ENCODE assay signal across 9 cellular contexts in the genomic region with DNA sequence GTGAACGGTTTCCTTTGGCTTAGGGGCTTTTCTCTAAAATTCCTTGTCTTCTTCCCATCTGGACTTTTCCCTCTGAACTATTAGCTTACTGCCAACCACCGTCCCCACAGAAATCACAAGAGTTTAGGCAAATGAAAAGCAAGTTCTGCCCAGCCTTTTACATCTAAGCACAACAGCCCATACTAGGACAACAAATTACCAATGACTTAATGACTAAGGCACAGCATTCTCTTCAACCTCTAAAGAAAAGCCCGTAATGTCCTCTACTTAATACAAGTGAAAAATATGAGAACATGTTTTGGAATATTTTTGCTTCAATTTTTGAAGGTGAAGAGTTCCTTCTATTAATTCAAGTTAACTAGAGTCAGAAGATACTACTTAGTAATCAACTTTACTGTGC. TPM values are rescaled to one million over a fixed set of nuclear protein-coding genes. Genes with fewer than 3 reads are reported as not detected.
DNase-seq lines count a peak whose midpoint lies in the region; ATAC-seq and TF ChIP-seq lines count a peak whose summit lies in the region.
"Had no signal": no experiment of that assay in that cellular context is flagged by ENCODE, and none has a peak within 500 bp of the region (broad histone marks: within the 10 kb centered on the region; RNA-seq: fewer than 3 reads in every experiment).

No MANE protein-coding gene starts in this region.

- no peaks in the 10 kb centered on the region for H3K9me3 ChIP-seq in mesodermal cell (ENCODE audit: control insufficient read depth, low read length)

- peak overlapping the region; percentile 97 for H3K27ac Mint-ChIP-seq in stimulated activated naive CD8-positive, alpha-beta T cell treated with anti-CD3 and anti-CD28 coated beads, Interleukin-15, Interleukin-2, amounts not matched to agents 100 ng/mL and 50 ng/mL, for 24 hours
- peak overlapping the region; percentile 47 to 99 (median 99) for H3K27ac Mint-ChIP-seq in brain

- no peaks in the 10 kb centered on the region for H3K9me3 Mint-ChIP-seq in stimulated activated naive CD8-positive, alpha-beta T cell treated with anti-CD3 and anti-CD28 coated beads, Interleukin-15, Interleukin-2, amounts not matched to agents 100 ng/mL and 50 ng/mL, for 24 hours
- peaks cover 0 to 4% (median 0%) of the 10 kb centered on the region in 5 experiments for H3K9me3 Mint-ChIP-seq in brain

- H3K36me3 ChIP-seq in mesodermal cell (ENCODE audit: control insufficient read depth, insufficient read depth, low read length) = peaks cover 22% of the 10 kb centered on the region

- H3K4me3 Mint-ChIP-seq in stimulated activated naive CD8-positive, alpha-beta T cell treated with anti-CD3 and anti-CD28 coated beads, Interleukin-15, Interleukin-2, amounts not matched to agents 100 ng/mL and 50 ng/mL, for 24 hours = peak overlapping the region; percentile 93
- peak overlapping the region; percentile 89 to 99 (median 94) for H3K4me3 Mint-ChIP-seq in brain

- no peak for DNase-seq in stimulated activated naive CD8-positive, alpha-beta T cell treated with anti-CD3 and anti-CD28 coated beads, Interleukin-15, Interleukin-2, amounts not matched to agents 100 U/mL and 50 U/mL, for 24 hours
- DNase-seq in NOMO-1 treated with dmso at 0.1 percent for 144 hours (lab: John Stamatoyannopoulos, UW; ENCODE audit: unreplicated experiment) (no peak), SKM-1 treated with dmso at 0.1 percent for 144 hours (lab: John Stamatoyannopoulos, UW; ENCODE audit: unreplicated experiment) (no peak), C1 segment of cervical spinal cord (lab: John Stamatoyannopoulos, UW) (no peak), NCI-H146 (lab: John Stamatoyannopoulos, UW) (no peak)
- DNase-seq: NCI-H1092 treated with DMSO at 0.1 percent for 48 hours had no signal

- peak overlapping the region; percentile 76 for H3K4me3 ChIP-seq in mesodermal cell (ENCODE audit: extremely low read depth, insufficient read depth, low read length, poor library complexity, severe bottlenecking)

- H3K4me1 ChIP-seq in mesodermal cell (ENCODE audit: control insufficient read depth, insufficient read depth, low read length, poor library complexity, severe bottlenecking) = peaks cover 12% of the 10 kb centered on the region

- no peak for TF ChIP-seq CTCF in brain (conservative IDR thresholded peaks at IDR 0.05)

- H3K27me3 Mint-ChIP-seq in stimulated activated naive CD8-positive, alpha-beta T cell treated with anti-CD3 and anti-CD28 coated beads, Interleukin-15, Interleukin-2, amounts not matched to agents 100 ng/mL and 50 ng/mL, for 24 hours = no peaks in the 10 kb centered on the region
- H3K27me3 Mint-ChIP-seq in brain = peaks cover 7% of the 10 kb centered on the region

- 23 to 36% methylated on average over 1 of the region's 3 CpGs for WGBS in mesodermal cell (ENCODE audit: insufficient coverage in 2 of 2), 2 experiments

- H3K27ac ChIP-seq in mesodermal cell (ENCODE audit: low read depth, low read length, severe bottlenecking) = peak overlapping the region; percentile 99

- peaks cover 14% of the 10 kb centered on the region for H3K36me3 Mint-ChIP-seq in stimulated activated naive CD8-positive, alpha-beta T cell treated with anti-CD3 and anti-CD28 coated beads, Interleukin-15, Interleukin-2, amounts not matched to agents 100 ng/mL and 50 ng/mL, for 24 hours (ENCODE audit: low read depth)
- peaks cover 27% of the 10 kb centered on the region for H3K36me3 Mint-ChIP-seq in brain

- H3K4me1 Mint-ChIP-seq in stimulated activated naive CD8-positive, alpha-beta T cell treated with anti-CD3 and anti-CD28 coated beads, Interleukin-15, Interleukin-2, amounts not matched to agents 100 ng/mL and 50 ng/mL, for 24 hours (ENCODE audit: low read depth) = peaks cover 49% of the 10 kb centered on the region
- H3K4me1 Mint-ChIP-seq in brain = peaks cover 53% of the 10 kb centered on the region

- ATAC-seq in stimulated activated naive CD8-positive, alpha-beta T cell treated with anti-CD3 and anti-CD28 coated beads, Interleukin-15, Interleukin-2, amounts not matched to agents 100 U/mL and 50 U/mL, for 24 hours = no peak

RNA-seq across cellular contexts. Expression of a gene that starts 1.2 kb away (rescaled TPM):
- 21.2 TPM for polyA plus RNA-seq in brain (ENCODE audit: insufficient read depth, low read depth, low replicate concordance)
- polyA plus RNA-seq in mesodermal cell (2013, experiment 1 of 2) = 17.1 TPM
- 12.5 TPM for polyA plus RNA-seq in mesodermal cell (2013, experiment 2 of 2)

RNA-seq across cellular contexts. Expression of a gene that starts 21.7 kb away (rescaled TPM):
- 35.2 TPM for polyA plus RNA-seq in brain (ENCODE audit: insufficient read depth, low read depth, low replicate concordance)
- polyA plus RNA-seq in mesodermal cell (2013, experiment 1 of 2) = 14.2 TPM
- polyA plus RNA-seq in mesodermal cell (2013, experiment 2 of 2) = 14.9 TPM

RNA-seq across cellular contexts. Expression of a gene that starts 41.5 kb away (rescaled TPM):
- 213 TPM for polyA plus RNA-seq in brain (ENCODE audit: insufficient read depth, low read depth, low replicate concordance)
- polyA plus RNA-seq in mesodermal cell (2013, experiment 1 of 2) = 84.7 TPM
- 70.9 TPM for polyA plus RNA-seq in mesodermal cell (2013, experiment 2 of 2)
